ENCODE assay signal across 1 cellular context in the genomic region with DNA sequence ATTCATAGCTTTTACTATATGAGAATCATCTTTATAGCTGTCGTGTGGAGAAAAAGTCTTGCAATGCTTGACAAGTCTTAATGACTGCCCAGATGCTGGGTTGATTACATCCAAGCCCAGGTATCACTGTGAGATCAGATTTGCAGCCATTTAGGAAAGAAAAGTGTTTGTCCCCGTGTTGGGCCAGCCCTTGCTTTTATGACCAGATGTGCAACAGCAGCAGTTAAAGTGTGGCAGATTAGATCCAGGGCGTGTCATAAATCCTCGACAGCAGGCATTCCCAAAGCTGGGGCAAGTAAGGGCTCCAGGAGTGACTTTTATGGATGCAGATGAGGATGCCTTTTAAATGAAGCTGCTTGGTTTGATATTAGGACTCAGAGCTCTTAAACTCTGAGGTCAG.
TF ChIP-seq lines count a peak whose summit lies in the region.

No MANE protein-coding gene starts in this region.

TF ChIP-seq in SK-N-SH treated with all-trans-retinoic acid at 6 μM for 48 hours, 23 proteins besides CTCF, POLR2A, EP300 and RAD21 (continued from another document):
- TF ChIP-seq, protein P1, sequence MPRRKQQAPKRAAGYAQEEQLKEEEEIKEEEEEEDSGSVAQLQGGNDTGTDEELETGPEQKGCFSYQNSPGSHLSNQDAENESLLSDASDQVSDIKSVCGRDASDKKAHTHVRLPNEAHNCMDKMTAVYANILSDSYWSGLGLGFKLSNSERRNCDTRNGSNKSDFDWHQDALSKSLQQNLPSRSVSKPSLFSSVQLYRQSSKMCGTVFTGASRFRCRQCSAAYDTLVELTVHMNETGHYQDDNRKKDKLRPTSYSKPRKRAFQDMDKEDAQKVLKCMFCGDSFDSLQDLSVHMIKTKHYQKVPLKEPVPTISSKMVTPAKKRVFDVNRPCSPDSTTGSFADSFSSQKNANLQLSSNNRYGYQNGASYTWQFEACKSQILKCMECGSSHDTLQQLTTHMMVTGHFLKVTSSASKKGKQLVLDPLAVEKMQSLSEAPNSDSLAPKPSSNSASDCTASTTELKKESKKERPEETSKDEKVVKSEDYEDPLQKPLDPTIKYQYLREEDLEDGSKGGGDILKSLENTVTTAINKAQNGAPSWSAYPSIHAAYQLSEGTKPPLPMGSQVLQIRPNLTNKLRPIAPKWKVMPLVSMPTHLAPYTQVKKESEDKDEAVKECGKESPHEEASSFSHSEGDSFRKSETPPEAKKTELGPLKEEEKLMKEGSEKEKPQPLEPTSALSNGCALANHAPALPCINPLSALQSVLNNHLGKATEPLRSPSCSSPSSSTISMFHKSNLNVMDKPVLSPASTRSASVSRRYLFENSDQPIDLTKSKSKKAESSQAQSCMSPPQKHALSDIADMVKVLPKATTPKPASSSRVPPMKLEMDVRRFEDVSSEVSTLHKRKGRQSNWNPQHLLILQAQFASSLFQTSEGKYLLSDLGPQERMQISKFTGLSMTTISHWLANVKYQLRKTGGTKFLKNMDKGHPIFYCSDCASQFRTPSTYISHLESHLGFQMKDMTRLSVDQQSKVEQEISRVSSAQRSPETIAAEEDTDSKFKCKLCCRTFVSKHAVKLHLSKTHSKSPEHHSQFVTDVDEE (CRISPR knock-in tag; IDR thresholded peaks at IDR 0.05), result no peak
- TF ChIP-seq ZNF70 (CRISPR knock-in tag; IDR thresholded peaks at IDR 0.05) (no peak), CSDC2 (CRISPR knock-in tag; IDR thresholded peaks at IDR 0.05) (no peak), SNAI2 (CRISPR knock-in tag; IDR thresholded peaks at IDR 0.05) (no peak), ZC3H10 (CRISPR knock-in tag; IDR thresholded peaks at IDR 0.05) (no peak), ZNF8 (CRISPR knock-in tag; IDR thresholded peaks at IDR 0.05) (no peak)
